In genomic region chr16:65896448-65897153, GRCh38 we compare ENCODE assay signal across 24 cellular contexts.
DNase-seq lines count a peak whose midpoint lies in the region; ATAC-seq, FAIRE-seq and TF ChIP-seq lines count a peak whose summit lies in the region.
"Had no signal": no experiment of that assay in that cellular context is flagged by ENCODE, and none has a peak within 500 bp of the region (broad histone marks: within the 10 kb centered on the region; RNA-seq: fewer than 3 reads in every experiment).

No MANE protein-coding gene starts in this region.

- no peaks in the 10 kb centered on the region for H3K9me3 ChIP-seq in esophagus muscularis mucosa
- H3K9me3 ChIP-seq in HepG2 (ENCODE audit: low read length), result no peaks in the 10 kb centered on the region
- H3K9me3 ChIP-seq: A549, BE2C had no signal

- intact Hi-C loops in esophagus muscularis mucosa (cut with DNase I), result no loop called here
- intact Hi-C loops in HepG2 (cut with micrococcal nuclease; ENCODE audit: unreplicated experiment), result no loop called here

- peak; percentile 56; the same call in 2 of the 3 replicates for ATAC-seq in HepG2
- no peak for ATAC-seq in GM21390 (IDR thresholded peaks at IDR 0.05; ENCODE audit: unreplicated experiment)
- ATAC-seq: A549, GM23338, HCT116 had no signal

- 80% methylated on average over 6 of the region's 6 CpGs for WGBS in esophagus muscularis mucosa
- 2% methylated on average over 6 of the region's 6 CpGs for WGBS in HepG2 (ENCODE audit: low lambda C conversion rate)

- TF ChIP-seq CTCF in esophagus muscularis mucosa (IDR thresholded peaks at IDR 0.05) (no peak), HepG2 (CRISPR knock-in tag; IDR thresholded peaks at IDR 0.05) (no peak)

- DNase-seq in RPMI7951 (ENCODE audit: low read depth), result peak; percentile 49
- DNase-seq in esophagus muscularis mucosa (ENCODE audit: extremely low spot score), result peak; percentile 68
- DNase-seq in HepG2 (ENCODE audit: low spot score), result peak; percentile 27
- DNase-seq in activated CD4-positive, CD25-positive, alpha-beta regulatory T cell treated with anti-CD3 and anti-CD28 coated beads, Interleukin-2, amount 50 U/mL, for 72 hours, result no peak
- no peak for DNase-seq in DMS114 treated with DMSO at 0.1 percent for 48 hours (lab: John Stamatoyannopoulos, UW; ENCODE audit: unreplicated experiment)
- DNase-seq: 8988T; ACHN; AML-193; BE2C; CD4-positive, alpha-beta T cell; CD8-positive, alpha-beta memory T cell; DMS 273 treated with DMSO at 0.1 percent for 48 hours; DMS53; DMS79 treated with DMSO at 0.1 percent for 48 hours; GF-D8; H9 had no signal

- no peak overlapping the region for H3K4me2 ChIP-seq in HepG2 (ENCODE audit: low read depth, low read length)
- H3K4me2 ChIP-seq: A549; BLaER1 treated with 17β-estradiol and CSF1 and Interleukin-3, amounts not matched to agents 10 nM and 100 nM; GM23338 had no signal

- no peaks in the 10 kb centered on the region for H3K4me1 ChIP-seq in esophagus muscularis mucosa
- peaks cover 14% of the 10 kb centered on the region for H3K4me1 ChIP-seq in HepG2 (ENCODE audit: insufficient read depth, low read length)
- H3K4me1 ChIP-seq: A549, BE2C had no signal

- no TSS peak for BruUV-seq in HepG2 (replicated peaks; lab: Mats Ljungman, UMichigan)

- FAIRE-seq in HepG2 (lab: Jason Lieb, UNC), result no peak
- FAIRE-seq: A549, D721Med, GM12891, GM18507 had no signal

- no peak overlapping the region for H3K9ac ChIP-seq in HepG2 (ENCODE audit: insufficient read depth, low read depth, low read length)
- H3K9ac ChIP-seq: BLaER1 treated with 17β-estradiol and CSF1 and Interleukin-3, amounts not matched to agents 10 nM and 100 nM had no signal

- no peaks in the 10 kb centered on the region for H3K79me2 ChIP-seq in HepG2 (ENCODE audit: insufficient read depth, low read length)

- TF ChIP-seq EP300 in esophagus muscularis mucosa (IDR thresholded peaks at IDR 0.05) (no peak), HepG2 (IDR thresholded peaks at IDR 0.05; ENCODE audit: low read depth in 2 of 2, low read length in 2 of 2) (no peak), HepG2 (CRISPR knock-in tag; IDR thresholded peaks at IDR 0.05; ENCODE audit: borderline replicate concordance) (no peak)

- POLR2A ChIA-PET in HepG2 (lab: Yijun Ruan, JAX), result no interaction called here

- CTCF ChIA-PET in HepG2 (lab: Yijun Ruan, JAX; ENCODE audit: low intra/inter-chr PET ratio, low total read pairs), result no interaction called here

- in situ Hi-C loops in HepG2 (cut with HindIII; ENCODE audit: extremely low pct_ligation_motif_present, low pct_unique_long_range_greater_than_20kb), result no loop called here

- H3K27ac ChIP-seq in esophagus muscularis mucosa (replicated peaks in 1 of 4) (no peak overlapping the region), HepG2 (ENCODE audit: extremely low read length, insufficient read depth, low read length) (no peak overlapping the region)
- H3K27ac ChIP-seq: A549; BLaER1 treated with 17β-estradiol and CSF1 and Interleukin-3, amounts not matched to agents 10 nM and 100 nM had no signal

- no peak for TF ChIP-seq RAD21 in HepG2 (CRISPR knock-in tag; IDR thresholded peaks at IDR 0.05)

- TF ChIP-seq POLR2A in esophagus muscularis mucosa (IDR thresholded peaks at IDR 0.05; ENCODE audit: low read depth) (no peak), HepG2 (IDR thresholded peaks at IDR 0.05; ENCODE audit: insufficient read depth in 1 of 2, low read depth in 2 of 2, low read length in 2 of 2) (no peak)

- H3K36me3 ChIP-seq in esophagus muscularis mucosa (no peaks in the 10 kb centered on the region), HepG2 (replicated peaks in 1 of 2; ENCODE audit: control insufficient read depth in 1 of 2, insufficient read depth in 2 of 2, low read length in 2 of 2) (no peaks in the 10 kb centered on the region)
- H3K36me3 ChIP-seq: BE2C; BLaER1 treated with 17β-estradiol and CSF1 and Interleukin-3, amounts not matched to agents 10 nM and 100 nM had no signal

- H3K27me3 ChIP-seq in esophagus muscularis mucosa (no peaks in the 10 kb centered on the region), HepG2 (ENCODE audit: control insufficient read depth in 1 of 2, insufficient read depth in 2 of 2, low read length in 2 of 2) (no peaks in the 10 kb centered on the region)
- H3K27me3 ChIP-seq: BE2C; BLaER1 treated with 17β-estradiol and CSF1 and Interleukin-3, amounts not matched to agents 10 nM and 100 nM had no signal

- no peak overlapping the region for H2AFZ ChIP-seq in HepG2 (ENCODE audit: low read length)
- H2AFZ ChIP-seq: GM23338 had no signal

- no peaks in the 10 kb centered on the region for H4K20me1 ChIP-seq in HepG2 (ENCODE audit: insufficient read depth, low read length)
- H4K20me1 ChIP-seq: BLaER1 treated with 17β-estradiol and CSF1 and Interleukin-3, amounts not matched to agents 10 nM and 100 nM had no signal

- H3K4me3 ChIP-seq in esophagus muscularis mucosa (no peak overlapping the region), HepG2 (replicated peaks in 1 of 3; ENCODE audit: insufficient read depth in 1 of 3, low read depth in 2 of 3, low read length in 3 of 3) (no peak overlapping the region)
- H3K4me3 ChIP-seq: A549; BLaER1 treated with 17β-estradiol and CSF1 and Interleukin-3, amounts not matched to agents 10 nM and 100 nM; GM23338 had no signal

TF ChIP-seq in HepG2, 621 proteins besides CTCF, POLR2A, EP300 and RAD21 (continues in another document):
- TF ChIP-seq REST (IDR thresholded peaks at IDR 0.05; ENCODE audit: borderline replicate concordance in 1 of 2, low read depth in 1 of 2, low read length in 2 of 2), result no peak
- 0 out of 2 replicates have a peak, but pooled peaks have one; percentile 12 for TF ChIP-seq TCF7 (IDR thresholded peaks at IDR 0.05; ENCODE audit: low read depth)
- no peak for TF ChIP-seq KLF15 (CRISPR knock-in tag; IDR thresholded peaks at IDR 0.05; ENCODE audit: borderline replicate concordance)
- 0 out of 2 replicates have a peak, but pooled peaks have one; percentile 30 for TF ChIP-seq NFIC (IDR thresholded peaks at IDR 0.05; ENCODE audit: low read length)
- TF ChIP-seq HNF4A (CRISPR knock-in tag; IDR thresholded peaks at IDR 0.05), result peak; percentile 29; the same call in 1 of the 2 replicates
- TF ChIP-seq MAX (IDR thresholded peaks at IDR 0.05), result no peak
- no peak for TF ChIP-seq SOX6 (IDR thresholded peaks at IDR 0.05)
- peak; percentile 18; the same call in 1 of the 2 replicates for TF ChIP-seq SOX6 (CRISPR knock-in tag; IDR thresholded peaks at IDR 0.05)
- peak; percentile 87 for TF ChIP-seq CEBPB (IDR thresholded peaks at IDR 0.05; ENCODE audit: borderline replicate concordance, low read depth, low read length)
- TF ChIP-seq NR2C2 (CRISPR knock-in tag; IDR thresholded peaks at IDR 0.05; ENCODE audit: borderline replicate concordance), result 0 out of 2 replicates have a peak, but pooled peaks have one; percentile 51
- no peak for TF ChIP-seq ZNF383 (CRISPR knock-in tag; IDR thresholded peaks at IDR 0.05; ENCODE audit: borderline replicate concordance)
- 0 out of 2 replicates have a peak, but pooled peaks have one; percentile 24 for TF ChIP-seq CEBPG (CRISPR knock-in tag; IDR thresholded peaks at IDR 0.05)
- no peak for TF ChIP-seq NFIB (CRISPR knock-in tag; IDR thresholded peaks at IDR 0.05; ENCODE audit: borderline replicate concordance)
- peak; percentile 21; the same call in 1 of the 2 replicates for TF ChIP-seq GABPB1 (CRISPR knock-in tag; IDR thresholded peaks at IDR 0.05)
- TF ChIP-seq ARNT (IDR thresholded peaks at IDR 0.05), result no peak

Comparison
In these comparisons a context has a peak if more than half of its experiments do, and no peak if none do; other contexts are left out.
1. DNase-seq: peak in RPMI7951 (single experiment), esophagus muscularis mucosa (single experiment) and HepG2 (single experiment); none in activated CD4-positive, CD25-positive, alpha-beta regulatory T cell treated with anti-CD3 and anti-CD28 coated beads, Interleukin-2, amount 50 U/mL, for 72 hours (single experiment) and DMS114 treated with DMSO at 0.1 percent for 48 hours (single experiment).